19 cellular contexts compared by ENCODE assay signal in genomic region chr1:198171667-198172294, GRCh38. TPM values are rescaled to one million over a fixed set of nuclear protein-coding genes. Genes with fewer than 3 reads are reported as not detected.
A peak's percentile ranks its signal among the peaks of the same experiment; 100 is the strongest.
DNase-seq lines count a peak whose midpoint lies in the region; ATAC-seq, FAIRE-seq and TF ChIP-seq lines count a peak whose summit lies in the region.
"Had no signal": no experiment of that assay in that cellular context is flagged by ENCODE, and none has a peak within 500 bp of the region (broad histone marks: within the 10 kb centered on the region; RNA-seq: fewer than 3 reads in every experiment).

No MANE protein-coding gene starts in this region.

- H3K4me1 ChIP-seq in CD4-positive, CD25-positive, alpha-beta regulatory T cell (ENCODE audit: control insufficient read depth, insufficient read depth, low read length, poor library complexity, severe bottlenecking): peaks cover 87% of the 10 kb centered on the region
- peaks cover 20% of the 10 kb centered on the region for H3K4me1 ChIP-seq in mucosa of descending colon (ENCODE audit: low read depth)

- H3K9me3 Mint-ChIP-seq in CD4-positive, CD25-positive, alpha-beta regulatory T cell: peaks cover 0 to 1% (median 0%) of the 10 kb centered on the region in 7 donors
- no peaks in the 10 kb centered on the region for H3K9me3 Mint-ChIP-seq in activated T-helper 1 cell treated with anti-CD3 and anti-CD28 coated beads, Interleukin-12 subunit alpha, Interleukin-12 subunit beta, Interleukin-2, Interleukin-4 antibody, amounts not matched to agents 30 ng/mL and 10 ng/mL and 1 ng/mL, durations not matched to agents 14 hours and 24 hours and 36 hours

- peak overlapping the region; percentile 86 to 98 (median 94) for H3K27ac Mint-ChIP-seq in CD4-positive, CD25-positive, alpha-beta regulatory T cell
- peak overlapping the region; percentile 82 for H3K27ac Mint-ChIP-seq in activated T-helper 1 cell treated with anti-CD3 and anti-CD28 coated beads, Interleukin-12 subunit alpha, Interleukin-12 subunit beta, Interleukin-2, Interleukin-4 antibody, amounts not matched to agents 30 ng/mL and 10 ng/mL and 1 ng/mL, durations not matched to agents 14 hours and 24 hours and 36 hours

- peaks cover 64 to 93% (median 75%) of the 10 kb centered on the region in 4 donors for H3K4me1 Mint-ChIP-seq in CD4-positive, CD25-positive, alpha-beta regulatory T cell
- peaks cover 84% of the 10 kb centered on the region for H3K4me1 Mint-ChIP-seq in activated T-helper 1 cell treated with anti-CD3 and anti-CD28 coated beads, Interleukin-12 subunit alpha, Interleukin-12 subunit beta, Interleukin-2, Interleukin-4 antibody, amounts not matched to agents 30 ng/mL and 10 ng/mL and 1 ng/mL, durations not matched to agents 14 hours and 24 hours and 36 hours (ENCODE audit: low read depth)

- peak overlapping the region; percentile 36 to 66 (median 52) for H3K4me3 Mint-ChIP-seq in CD4-positive, CD25-positive, alpha-beta regulatory T cell
- H3K4me3 Mint-ChIP-seq in activated T-helper 1 cell treated with anti-CD3 and anti-CD28 coated beads, Interleukin-12 subunit alpha, Interleukin-12 subunit beta, Interleukin-2, Interleukin-4 antibody, amounts not matched to agents 30 ng/mL and 10 ng/mL and 1 ng/mL, durations not matched to agents 14 hours and 24 hours and 36 hours: peak overlapping the region; percentile 8

- peak; percentile 28 for FAIRE-seq in GM19239 (lab: Jason Lieb, UNC)
- FAIRE-seq: colon, GM18507 had no signal

- no peaks in the 10 kb centered on the region for H3K27me3 Mint-ChIP-seq in CD4-positive, CD25-positive, alpha-beta regulatory T cell
- H3K27me3 Mint-ChIP-seq in activated T-helper 1 cell treated with anti-CD3 and anti-CD28 coated beads, Interleukin-12 subunit alpha, Interleukin-12 subunit beta, Interleukin-2, Interleukin-4 antibody, amounts not matched to agents 30 ng/mL and 10 ng/mL and 1 ng/mL, durations not matched to agents 14 hours and 24 hours and 36 hours (ENCODE audit: insufficient read depth): no peaks in the 10 kb centered on the region

- no peaks in the 10 kb centered on the region for H3K36me3 Mint-ChIP-seq in CD4-positive, CD25-positive, alpha-beta regulatory T cell
- H3K36me3 Mint-ChIP-seq in activated T-helper 1 cell treated with anti-CD3 and anti-CD28 coated beads, Interleukin-12 subunit alpha, Interleukin-12 subunit beta, Interleukin-2, Interleukin-4 antibody, amounts not matched to agents 30 ng/mL and 10 ng/mL and 1 ng/mL, durations not matched to agents 14 hours and 24 hours and 36 hours (ENCODE audit: low read depth): peaks cover 10% of the 10 kb centered on the region

- H3K4me3 ChIP-seq in CD4-positive, CD25-positive, alpha-beta regulatory T cell (ENCODE audit: low read depth, low read length): peak overlapping the region; percentile 37
- no peak overlapping the region for H3K4me3 ChIP-seq in mucosa of descending colon
- H3K4me3 ChIP-seq: right lobe of liver, SK-N-MC had no signal

- no peak for ATAC-seq in CD4-positive, CD25-positive, alpha-beta regulatory T cell (ENCODE audit: low read depth in 2 of 2)
- peak; percentile 21 for ATAC-seq in mucosa of descending colon
- no peak for ATAC-seq in GM18868 (IDR thresholded peaks at IDR 0.05; ENCODE audit: unreplicated experiment)
- no peak for ATAC-seq in HG03175 (IDR thresholded peaks at IDR 0.05; ENCODE audit: unreplicated experiment)
- no peak for ATAC-seq in left cardiac atrium
- ATAC-seq: esophagus mucosa, HCT116, left lobe of liver had no signal

- intact Hi-C loops in activated T-helper 1 cell treated with anti-CD3 and anti-CD28 coated beads, Interleukin-12 subunit alpha, Interleukin-12 subunit beta, Interleukin-2, Interleukin-4 antibody, amounts not matched to agents 30 ng/mL and 10 ng/mL and 1 ng/mL, durations not matched to agents 14 hours and 24 hours and 36 hours (cut with micrococcal nuclease): loop anchor here (1.0 kb wide), 1 partner anchor 10 kb away; no protein-coding TSS in a partner anchor
- intact Hi-C loops in mucosa of descending colon (cut with DNase I, micrococcal nuclease): no loop called here
- intact Hi-C loops in left cardiac atrium (cut with DNase I): no loop called here

- no peaks in the 10 kb centered on the region for H3K9me3 ChIP-seq in CD4-positive, CD25-positive, alpha-beta regulatory T cell (ENCODE audit: control insufficient read depth in 2 of 2, low read length in 2 of 2)
- no peaks in the 10 kb centered on the region for H3K9me3 ChIP-seq in mucosa of descending colon
- H3K9me3 ChIP-seq: right lobe of liver had no signal

- TF ChIP-seq CTCF in mucosa of descending colon (IDR thresholded peaks at IDR 0.05): no peak

- no peak for DNase-seq in CD4-positive, CD25-positive, alpha-beta regulatory T cell
- no peak for DNase-seq in GM19239 (ENCODE audit: insufficient read length, low spot score)
- no peak for DNase-seq in activated T-helper 1 cell treated with anti-CD3 and anti-CD28 coated beads, Interleukin-12 subunit alpha, Interleukin-12 subunit beta, Interleukin-2, Interleukin-4 antibody, amounts not matched to agents 30 ng/mL and 10 ng/mL and 1 ng/mL, durations not matched to agents 14 hours and 24 hours and 36 hours (ENCODE audit: low spot score)
- DNase-seq in mucosa of descending colon: no peak
- DNase-seq in stimulated activated CD4-positive, alpha-beta T cell treated with anti-CD3 and anti-CD28 coated beads, Interleukin-2, amount 100 ng/mL, for 24 hours: no peak
- DNase-seq in left cardiac atrium: no peak
- DNase-seq: activated CD4-positive, alpha-beta T cell treated with anti-CD3 and anti-CD28 coated beads for 1 hour; C1 segment of cervical spinal cord; right lobe of liver; stimulated activated CD4-positive, alpha-beta T cell treated with anti-CD3 and anti-CD28 coated beads, Interleukin-4, amount 100 ng/mL, for 24 hours; stimulated activated naive CD4-positive, alpha-beta T cell treated with Interleukin-2 at 50 U/mL for 16 hours had no signal

- peak overlapping the region; percentile 36 for H3K27ac ChIP-seq in CD4-positive, CD25-positive, alpha-beta regulatory T cell (ENCODE audit: insufficient read depth, low read length, poor library complexity, severe bottlenecking)
- H3K27ac ChIP-seq: right lobe of liver, SK-N-MC had no signal

- H3K36me3 ChIP-seq in CD4-positive, CD25-positive, alpha-beta regulatory T cell (ENCODE audit: control insufficient read depth, insufficient read depth, low read length): no peaks in the 10 kb centered on the region
- no peaks in the 10 kb centered on the region for H3K36me3 ChIP-seq in mucosa of descending colon (ENCODE audit: low read depth)
- H3K36me3 ChIP-seq: right lobe of liver had no signal

- H3K27me3 ChIP-seq in CD4-positive, CD25-positive, alpha-beta regulatory T cell (ENCODE audit: control insufficient read depth, insufficient read depth, low read length): no peaks in the 10 kb centered on the region
- H3K27me3 ChIP-seq: right lobe of liver had no signal

RNA-seq across cellular contexts. Expression of gene NEK7, which starts 15.0 kb away (rescaled TPM):
- total RNA-seq in CD4-positive, CD25-positive, alpha-beta regulatory T cell: 56.4 TPM
- polyA plus RNA-seq in CD4-positive, CD25-positive, alpha-beta regulatory T cell: 10 to 100 TPM; 37.7 to 61.3 (median 52.1) TPM
- total RNA-seq in activated T-helper 1 cell treated with anti-CD3 and anti-CD28 coated beads, Interleukin-12 subunit alpha, Interleukin-12 subunit beta, Interleukin-2, Interleukin-4 antibody, amounts not matched to agents 30 ng/mL and 10 ng/mL and 1 ng/mL, durations not matched to agents 14 hours and 24 hours and 36 hours: 69.3 and 71.8 TPM in 2 replicates
- total RNA-seq in mucosa of descending colon: 100 to 1,000 TPM in 1 of 3 donors, 10 to 100 TPM in 2; 58.4 to 110 (median 60.3) TPM
- total RNA-seq in left cardiac atrium: 100 to 1,000 TPM; 155 TPM
